ENCODE assay signal across 30 cellular contexts in the genomic region with DNA sequence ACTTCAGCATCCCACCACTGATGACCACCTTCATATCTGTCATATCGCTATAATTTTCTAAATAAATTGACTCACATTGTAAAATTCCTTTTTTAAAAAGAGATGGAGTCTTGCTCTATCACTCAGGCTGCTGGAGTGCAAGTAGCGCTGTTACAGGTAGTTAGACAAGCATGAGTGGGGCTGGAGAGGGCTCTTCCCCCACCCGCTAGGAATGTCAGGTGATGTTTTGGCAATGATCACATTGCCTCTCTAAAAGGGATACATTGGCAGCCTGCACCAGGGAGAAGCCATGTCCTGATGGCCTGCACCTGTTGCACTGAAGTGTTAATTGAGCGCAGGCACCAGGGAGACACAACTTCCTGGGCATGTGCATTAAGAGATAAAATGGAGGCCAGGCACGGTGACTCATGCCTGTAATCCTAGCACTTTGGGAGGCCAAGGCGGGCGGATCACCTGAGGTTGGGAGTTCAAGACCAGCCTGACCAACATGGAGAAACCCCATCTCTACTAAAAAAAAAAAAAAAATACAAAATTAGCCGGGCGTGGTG. TPM values are rescaled to one million over a fixed set of nuclear protein-coding genes. Genes with fewer than 3 reads are reported as not detected.
DNase-seq lines count a peak whose midpoint lies in the region; ATAC-seq and TF ChIP-seq lines count a peak whose summit lies in the region.
"Had no signal": no experiment of that assay in that cellular context is flagged by ENCODE, and none has a peak within 500 bp of the region (broad histone marks: within the 10 kb centered on the region; RNA-seq: fewer than 3 reads in every experiment).

No MANE protein-coding gene starts in this region.

- no peaks in the 10 kb centered on the region for H3K9me3 Mint-ChIP-seq in Calu3 (ENCODE audit: low read depth, unreplicated experiment)
- H3K9me3 Mint-ChIP-seq in dendritic cell treated with granulocyte-macrophage colony-stimulating factor and Interleukin-4, amounts not matched to agents 40 ng/mL and 50 ng/mL, for 4 days = no peaks in the 10 kb centered on the region
- H3K9me3 Mint-ChIP-seq in activated naive CD8-positive, alpha-beta T cell treated with anti-CD3 and anti-CD28 coated beads, Interleukin-2, amount 50 U/mL, for 24 hours = no peaks in the 10 kb centered on the region
- H3K9me3 Mint-ChIP-seq: activated CD4-positive, alpha-beta memory T cell treated with anti-CD3 and anti-CD28 coated beads for 36 hours; activated naive CD4-positive, alpha-beta T cell treated with anti-CD3 and anti-CD28 coated beads for 36 hours; activated T-helper 1 cell treated with anti-CD3 and anti-CD28 coated beads, Interleukin-12 subunit alpha, Interleukin-12 subunit beta, Interleukin-2, Interleukin-4 antibody, amounts not matched to agents 30 ng/mL and 10 ng/mL and 1 ng/mL, durations not matched to agents 14 hours and 24 hours and 36 hours; CD8-positive, alpha-beta memory T cell; stimulated activated naive CD8-positive, alpha-beta T cell treated with anti-CD3 and anti-CD28 coated beads, Interleukin-15, Interleukin-2, amounts not matched to agents 100 ng/mL and 50 ng/mL, for 24 hours; T-helper 2 cell treated with Interferon-gamma antibody and Interleukin-4, amounts not matched to agents 5 μg/mL and 100 μg/mL, for 36 hours had no signal

- peak overlapping the region; percentile 88 for H3K27ac Mint-ChIP-seq in Calu3 (ENCODE audit: unreplicated experiment)
- H3K27ac Mint-ChIP-seq in dendritic cell treated with granulocyte-macrophage colony-stimulating factor and Interleukin-4, amounts not matched to agents 40 ng/mL and 50 ng/mL, for 4 days = peak overlapping the region; percentile 68
- H3K27ac Mint-ChIP-seq in activated naive CD8-positive, alpha-beta T cell treated with anti-CD3 and anti-CD28 coated beads, Interleukin-2, amount 50 U/mL, for 24 hours = no peak overlapping the region
- H3K27ac Mint-ChIP-seq: activated CD4-positive, alpha-beta memory T cell treated with anti-CD3 and anti-CD28 coated beads for 36 hours; activated naive CD4-positive, alpha-beta T cell treated with anti-CD3 and anti-CD28 coated beads for 36 hours; activated T-helper 1 cell treated with anti-CD3 and anti-CD28 coated beads, Interleukin-12 subunit alpha, Interleukin-12 subunit beta, Interleukin-2, Interleukin-4 antibody, amounts not matched to agents 30 ng/mL and 10 ng/mL and 1 ng/mL, durations not matched to agents 14 hours and 24 hours and 36 hours; B cell; CD8-positive, alpha-beta memory T cell; naive thymus-derived CD8-positive, alpha-beta T cell; stimulated activated naive CD8-positive, alpha-beta T cell treated with anti-CD3 and anti-CD28 coated beads, Interleukin-15, Interleukin-2, amounts not matched to agents 100 ng/mL and 50 ng/mL, for 24 hours; T-helper 2 cell treated with Interferon-gamma antibody and Interleukin-4, amounts not matched to agents 5 μg/mL and 100 μg/mL, for 36 hours had no signal

- no peak for TF ChIP-seq CTCF in Calu3 (IDR thresholded peaks at IDR 0.05; ENCODE audit: unreplicated experiment)

- ATAC-seq in activated naive CD8-positive, alpha-beta T cell treated with anti-CD3 and anti-CD28 coated beads, Interleukin-2, amount 50 U/mL, for 24 hours = no peak
- no peak for ATAC-seq in HG03175 (IDR thresholded peaks at IDR 0.05; ENCODE audit: unreplicated experiment)
- ATAC-seq: body of pancreas; naive thymus-derived CD8-positive, alpha-beta T cell; right lobe of liver had no signal

- CTCF ChIA-PET in Calu3 (lab: Charles Lee) = no interaction called here

- no peak for DNase-seq in Calu3
- peak; percentile 95 for DNase-seq in DMS79 treated with DMSO at 0.1 percent for 48 hours (lab: John Stamatoyannopoulos, UW)
- peak; percentile 96 for DNase-seq in NCI-H2107 treated with DMSO at 0.1 percent for 48 hours (lab: John Stamatoyannopoulos, UW; ENCODE audit: unreplicated experiment)
- no peak for DNase-seq in activated naive CD8-positive, alpha-beta T cell treated with anti-CD3 and anti-CD28 coated beads, Interleukin-2, amount 50 U/mL, for 24 hours
- no peak for DNase-seq in Kasumi-1 (lab: John Stamatoyannopoulos, UW)
- DNase-seq: ACHN; activated CD4-positive, alpha-beta memory T cell treated with anti-CD3 and anti-CD28 coated beads for 36 hours; activated CD4-positive, alpha-beta T cell treated with anti-CD3 and anti-CD28 coated beads for 1 hour; activated naive CD4-positive, alpha-beta T cell treated with anti-CD3 and anti-CD28 coated beads for 36 hours; adrenal gland; body of pancreas; CD8-positive, alpha-beta memory T cell; dermis blood vessel endothelial cell; DMS 273 treated with DMSO at 0.1 percent for 48 hours; Karpas-422; naive thymus-derived CD8-positive, alpha-beta T cell; NCI-H1694; NCI-H524; occipital lobe; right lobe of liver; Right ventricle myocardium superior; spleen; stimulated activated CD4-positive, alpha-beta T cell treated with anti-CD3 and anti-CD28 coated beads, Interleukin-2, amount 100 ng/mL, for 24 hours; uterus had no signal

- no peaks in the 10 kb centered on the region for H3K27me3 Mint-ChIP-seq in Calu3 (ENCODE audit: unreplicated experiment)
- no peaks in the 10 kb centered on the region for H3K27me3 Mint-ChIP-seq in dendritic cell treated with granulocyte-macrophage colony-stimulating factor and Interleukin-4, amounts not matched to agents 40 ng/mL and 50 ng/mL, for 4 days
- peaks cover 10% of the 10 kb centered on the region for H3K27me3 Mint-ChIP-seq in activated naive CD8-positive, alpha-beta T cell treated with anti-CD3 and anti-CD28 coated beads, Interleukin-2, amount 50 U/mL, for 24 hours

- H3K4me1 Mint-ChIP-seq in Calu3 (ENCODE audit: low read depth, unreplicated experiment) = peaks cover 40% of the 10 kb centered on the region
- H3K4me1 Mint-ChIP-seq in dendritic cell treated with granulocyte-macrophage colony-stimulating factor and Interleukin-4, amounts not matched to agents 40 ng/mL and 50 ng/mL, for 4 days (ENCODE audit: low read depth) = peaks cover 34% of the 10 kb centered on the region
- H3K4me1 Mint-ChIP-seq in activated naive CD8-positive, alpha-beta T cell treated with anti-CD3 and anti-CD28 coated beads, Interleukin-2, amount 50 U/mL, for 24 hours = peaks cover 11% of the 10 kb centered on the region
- H3K4me1 Mint-ChIP-seq: B cell; CD8-positive, alpha-beta memory T cell had no signal

- intact Hi-C loops in Calu3 (cut with micrococcal nuclease; ENCODE audit: unreplicated experiment) = no loop called here
- intact Hi-C loops in dendritic cell treated with granulocyte-macrophage colony-stimulating factor and Interleukin-4, amounts not matched to agents 40 ng/mL and 50 ng/mL, for 4 days (cut with micrococcal nuclease) = no loop called here

- H3K36me3 Mint-ChIP-seq in Calu3 (ENCODE audit: insufficient read depth, unreplicated experiment) = peaks cover 10% of the 10 kb centered on the region
- H3K36me3 Mint-ChIP-seq in dendritic cell treated with granulocyte-macrophage colony-stimulating factor and Interleukin-4, amounts not matched to agents 40 ng/mL and 50 ng/mL, for 4 days (ENCODE audit: low read depth) = no peaks in the 10 kb centered on the region
- no peaks in the 10 kb centered on the region for H3K36me3 Mint-ChIP-seq in activated naive CD8-positive, alpha-beta T cell treated with anti-CD3 and anti-CD28 coated beads, Interleukin-2, amount 50 U/mL, for 24 hours (ENCODE audit: low read depth)
- H3K36me3 Mint-ChIP-seq: activated CD4-positive, alpha-beta memory T cell treated with anti-CD3 and anti-CD28 coated beads for 36 hours; naive thymus-derived CD8-positive, alpha-beta T cell had no signal

- BruUV-seq in Calu3 (replicated peaks; lab: Mats Ljungman, UMichigan) = no TSS peak

- H3K4me3 Mint-ChIP-seq in Calu3 (ENCODE audit: low read depth, unreplicated experiment) = no peak overlapping the region
- no peak overlapping the region for H3K4me3 Mint-ChIP-seq in dendritic cell treated with granulocyte-macrophage colony-stimulating factor and Interleukin-4, amounts not matched to agents 40 ng/mL and 50 ng/mL, for 4 days
- H3K4me3 Mint-ChIP-seq in activated naive CD8-positive, alpha-beta T cell treated with anti-CD3 and anti-CD28 coated beads, Interleukin-2, amount 50 U/mL, for 24 hours = no peak overlapping the region
- H3K4me3 Mint-ChIP-seq: activated CD4-positive, alpha-beta memory T cell treated with anti-CD3 and anti-CD28 coated beads for 36 hours; activated naive CD4-positive, alpha-beta T cell treated with anti-CD3 and anti-CD28 coated beads for 36 hours; activated T-helper 1 cell treated with anti-CD3 and anti-CD28 coated beads, Interleukin-12 subunit alpha, Interleukin-12 subunit beta, Interleukin-2, Interleukin-4 antibody, amounts not matched to agents 30 ng/mL and 10 ng/mL and 1 ng/mL, durations not matched to agents 14 hours and 24 hours and 36 hours; B cell; CD8-positive, alpha-beta memory T cell; naive thymus-derived CD8-positive, alpha-beta T cell; stimulated activated naive CD8-positive, alpha-beta T cell treated with anti-CD3 and anti-CD28 coated beads, Interleukin-15, Interleukin-2, amounts not matched to agents 100 ng/mL and 50 ng/mL, for 24 hours; T-helper 2 cell treated with Interferon-gamma antibody and Interleukin-4, amounts not matched to agents 5 μg/mL and 100 μg/mL, for 36 hours had no signal

RNA-seq across cellular contexts. Expression of a gene that starts 16.9 kb away (rescaled TPM):
- total RNA-seq in Calu3 (2022) = not detected in 2 replicates
- total RNA-seq: activated CD4-positive, alpha-beta memory T cell treated with anti-CD3 and anti-CD28 coated beads for 36 hours; activated naive CD4-positive, alpha-beta T cell treated with anti-CD3 and anti-CD28 coated beads for 36 hours; activated T-helper 1 cell treated with anti-CD3 and anti-CD28 coated beads, Interleukin-12 subunit alpha, Interleukin-12 subunit beta, Interleukin-2, Interleukin-4 antibody, amounts not matched to agents 30 ng/mL and 10 ng/mL and 1 ng/mL, durations not matched to agents 14 hours and 24 hours and 36 hours; B cell; body of pancreas; CD8-positive, alpha-beta memory T cell; dermis blood vessel endothelial cell; naive thymus-derived CD8-positive, alpha-beta T cell; Right ventricle myocardium superior had no signal

Comparison
In these comparisons a context has a peak if more than half of its experiments do, and no peak if none do; other contexts are left out.
1. DNase-seq: peak in DMS79 treated with DMSO at 0.1 percent for 48 hours (single experiment) and NCI-H2107 treated with DMSO at 0.1 percent for 48 hours (single experiment); none in Calu3 (single experiment), activated naive CD8-positive, alpha-beta T cell treated with anti-CD3 and anti-CD28 coated beads, Interleukin-2, amount 50 U/mL, for 24 hours (single experiment) and Kasumi-1 (0 of 2).